ENCODE assay signal across 9 cellular contexts in the genomic region with DNA sequence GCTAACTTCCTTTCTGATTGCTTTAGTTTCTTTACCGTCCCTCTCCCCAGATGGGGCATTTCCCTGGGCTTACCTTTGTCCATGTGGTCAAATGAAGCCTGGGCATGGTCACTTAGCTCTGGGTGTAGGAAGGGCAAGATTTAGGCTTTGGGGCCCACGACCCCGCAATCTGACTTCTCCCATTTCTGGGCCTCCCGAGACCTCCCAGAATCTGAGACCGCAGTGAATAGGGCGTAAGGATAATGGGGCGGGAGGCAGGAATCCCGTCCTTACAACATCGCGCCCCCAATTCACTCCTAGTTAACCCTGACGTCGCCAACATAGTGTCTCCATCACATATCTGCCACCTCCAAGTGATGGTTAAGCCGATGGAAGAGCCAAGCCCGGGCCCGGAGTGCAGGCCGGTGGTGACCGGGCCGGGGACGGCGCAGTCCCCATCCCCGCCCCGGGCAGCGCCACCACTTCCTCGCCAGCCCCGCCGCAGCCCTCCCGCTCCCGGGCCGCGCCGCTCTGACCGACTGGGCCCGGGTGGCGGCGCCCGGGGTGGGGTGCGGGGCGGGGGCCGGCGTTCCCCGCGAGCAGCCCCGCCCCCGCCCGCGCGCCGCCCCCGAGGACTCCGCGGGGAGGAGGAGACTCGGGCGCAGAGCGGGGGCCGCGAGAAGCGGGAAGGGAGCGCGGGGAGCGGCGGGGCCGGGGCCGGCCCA. TPM values are rescaled to one million over a fixed set of nuclear protein-coding genes. Genes with fewer than 3 reads are reported as not detected.
DNase-seq lines count a peak whose midpoint lies in the region; ATAC-seq, FAIRE-seq and TF ChIP-seq lines count a peak whose summit lies in the region.
"Had no signal": no experiment of that assay in that cellular context is flagged by ENCODE, and none has a peak within 500 bp of the region (broad histone marks: within the 10 kb centered on the region; RNA-seq: fewer than 3 reads in every experiment).

RHBDL3 (plus strand) TSS at position 641 of the 704 bp plus-strand sequence. CDS start 358 bp downstream, outside the sequence.

- H3K27ac ChIP-seq in foreskin keratinocyte (no peak within 1 kb of the TSS), pancreas (no peak within 1 kb of the TSS)

- no peaks in the 10 kb centered on the region for H3K9me3 ChIP-seq in pancreas

- H3K9me3 Mint-ChIP-seq in activated CD4-positive, alpha-beta memory T cell treated with anti-CD3 and anti-CD28 coated beads for 36 hours = no peaks in the 10 kb centered on the region

- peak within 1 kb of the TSS; percentile 58 for H3K4me3 Mint-ChIP-seq in activated CD4-positive, alpha-beta memory T cell treated with anti-CD3 and anti-CD28 coated beads for 36 hours

- POLR2A ChIA-PET in activated CD4-positive, alpha-beta memory T cell treated with anti-CD3 and anti-CD28 coated beads for 36 hours (lab: Charles Lee) = no interaction called here

- H3K36me3 ChIP-seq in pancreas = no peaks in the 10 kb centered on the region

- no peaks in the 10 kb centered on the region for H3K4me1 ChIP-seq in foreskin keratinocyte
- peaks cover 0 to 17% (median 5%) of the 10 kb centered on the region in 3 donors for H3K4me1 ChIP-seq in pancreas

- ATAC-seq in foreskin keratinocyte = peak; percentile 14
- peak; percentile 46 to 71 (median 56) for ATAC-seq in pancreas
- no peak for ATAC-seq in GM21576 (IDR thresholded peaks at IDR 0.05; ENCODE audit: unreplicated experiment)
- ATAC-seq in HG03432 (IDR thresholded peaks at IDR 0.05; ENCODE audit: unreplicated experiment) = no peak

- H3K27me3 Mint-ChIP-seq in activated CD4-positive, alpha-beta memory T cell treated with anti-CD3 and anti-CD28 coated beads for 36 hours = peaks cover 50% of the 10 kb centered on the region

- intact Hi-C loops in activated CD4-positive, alpha-beta memory T cell treated with anti-CD3 and anti-CD28 coated beads for 36 hours (cut with micrococcal nuclease) = loop anchor here (5.0 kb wide), 1 partner anchor 52 kb away; no protein-coding TSS in a partner anchor
- intact Hi-C loops in pancreas (cut with DNase I) = no loop called here

- WGBS in pancreas, 2 donors = 7 to 9% methylated on average over 37 to 63 of the region's 63 CpGs

- TF ChIP-seq CTCF in foreskin keratinocyte (conservative IDR thresholded peaks at IDR 0.05) (no peak), pancreas (IDR thresholded peaks at IDR 0.05) (no peak)

- H3K4me3 ChIP-seq in pancreas = peak within 1 kb of the TSS; percentile 46 to 60 (median 57)

- FAIRE-seq in pancreas (lab: Jason Lieb, UNC) = no peak
- FAIRE-seq: endometrium had no signal

- CTCF ChIA-PET in activated CD4-positive, alpha-beta memory T cell treated with anti-CD3 and anti-CD28 coated beads for 36 hours (lab: Charles Lee) = interaction anchor here (1.2 kb wide), 1 partner anchor 12 kb away, joined by 4 read pairs; no protein-coding TSS in a partner anchor

- DNase-seq in activated naive CD4-positive, alpha-beta T cell treated with Interleukin-2 at 50 U/mL for 16 hours = peak; percentile 19
- no peak for DNase-seq in activated naive CD4-positive, alpha-beta T cell (lab: John Stamatoyannopoulos, UW)
- DNase-seq in activated CD4-positive, alpha-beta memory T cell treated with anti-CD3 and anti-CD28 coated beads for 36 hours = no peak
- DNase-seq in foreskin keratinocyte (no peak), pancreas (peak in 2 of 6 donors; percentile 15 to 69), HK-2 (ENCODE audit: unreplicated experiment) (no peak)

- H3K27ac Mint-ChIP-seq in activated CD4-positive, alpha-beta memory T cell treated with anti-CD3 and anti-CD28 coated beads for 36 hours = no peak within 1 kb of the TSS

- H3K27me3 ChIP-seq in foreskin keratinocyte = peaks cover 94% of the 10 kb centered on the region
- H3K27me3 ChIP-seq in pancreas = no peaks in the 10 kb centered on the region

- H3K36me3 Mint-ChIP-seq in activated CD4-positive, alpha-beta memory T cell treated with anti-CD3 and anti-CD28 coated beads for 36 hours = no peaks in the 10 kb centered on the region

- H3K4me1 Mint-ChIP-seq in activated CD4-positive, alpha-beta memory T cell treated with anti-CD3 and anti-CD28 coated beads for 36 hours (ENCODE audit: low read depth) = peaks cover 14% of the 10 kb centered on the region

RNA-seq across cellular contexts. Expression of gene RHBDL3, which starts in this region (rescaled TPM):
- total RNA-seq in activated CD4-positive, alpha-beta memory T cell treated with anti-CD3 and anti-CD28 coated beads for 36 hours = under 1 TPM in 1 of 2 experiments, not detected in 1; 0.17 TPM
- total RNA-seq in foreskin keratinocyte = 0.03 TPM in 1 of 2 replicates, not detected in the other
- 0.02 TPM in 1 of 2 replicates, not detected in the other for polyA plus RNA-seq in foreskin keratinocyte
- under 1 TPM; 0.12 to 0.75 (median 0.47) TPM for total RNA-seq in pancreas
- 1 to 10 TPM in 1 of 2 donors, under 1 TPM in 1; 0.34 to 1.8 TPM for polyA plus RNA-seq in pancreas

Comparison
In these comparisons a context has a peak if more than half of its experiments do, and no peak if none do; other contexts are left out.
1. Peak in ATAC-seq in foreskin keratinocyte; RNA of the gene not detected or under 1 TPM.
2. ATAC-seq: peak in pancreas (4 of 4); none in GM21576 (single experiment) and HG03432 (single experiment).